Comparison of ENCODE assay signal across 26 cellular contexts in genomic region chrX:97787311-97787710, GRCh38.
"Had no signal": no experiment of that assay in that cellular context is flagged by ENCODE, and none has a peak within 500 bp of the region (broad histone marks: within the 10 kb centered on the region; RNA-seq: fewer than 3 reads in every experiment).

No MANE protein-coding gene starts in this region.

- H3K36me3 Mint-ChIP-seq: naive thymus-derived CD8-positive, alpha-beta T cell; stimulated activated naive B cell treated with anti-CD40 and anti-IgM and Interleukin-4, amounts not matched to agents 10 μg/mL and 1 μg/mL and 100 μg/mL, for 72 hours had no signal

- H3K4me1 Mint-ChIP-seq: naive thymus-derived CD8-positive, alpha-beta T cell; nephron; stimulated activated naive B cell treated with anti-CD40 and anti-IgM and Interleukin-4, amounts not matched to agents 10 μg/mL and 1 μg/mL and 100 μg/mL, for 72 hours had no signal

- H3K4me3 Mint-ChIP-seq: naive thymus-derived CD8-positive, alpha-beta T cell; nephron; neural crest cell; stimulated activated naive B cell treated with anti-CD40 and anti-IgM and Interleukin-4, amounts not matched to agents 10 μg/mL and 1 μg/mL and 100 μg/mL, for 72 hours had no signal

- H3K27me3 Mint-ChIP-seq: naive thymus-derived CD8-positive, alpha-beta T cell; stimulated activated naive B cell treated with anti-CD40 and anti-IgM and Interleukin-4, amounts not matched to agents 10 μg/mL and 1 μg/mL and 100 μg/mL, for 72 hours had no signal

- DNase-seq: kidney glomerular epithelial cell; left cardiac atrium; left lung; lower lobe of right lung; mammary epithelial cell; mesenchymal stem cell; naive thymus-derived CD8-positive, alpha-beta T cell; nucleus accumbens; pancreas; posterior cingulate gyrus; retina; right cardiac atrium; stimulated activated CD4-positive, alpha-beta T cell treated with anti-CD3 and anti-CD28 coated beads, Interleukin-12 subunit alpha, Interleukin-12 subunit beta, amount 100 ng/mL, for 4 hours; stimulated activated CD4-positive, alpha-beta T cell treated with anti-CD3 and anti-CD28 coated beads, Interleukin-15, amount 100 ng/mL, for 24 hours; stimulated activated CD4-positive, alpha-beta T cell treated with anti-CD3 and anti-CD28 coated beads, Interleukin-2, amount 100 ng/mL, for 24 hours; stimulated activated CD4-positive, alpha-beta T cell treated with anti-CD3 and anti-CD28 coated beads, Interleukin-4, amount 100 ng/mL, for 1 hour; stimulated activated naive B cell treated with anti-CD40 and anti-IgM and Interleukin-4, amounts not matched to agents 10 μg/mL and 1 μg/mL and 100 μg/mL, for 72 hours; stimulated activated naive CD8-positive, alpha-beta T cell treated with anti-CD3 and anti-CD28 coated beads, Interleukin-15, Interleukin-2, amounts not matched to agents 100 U/mL and 50 U/mL, for 24 hours; stomach; testis; thyroid gland; transverse colon; upper lobe of left lung had no signal

- H3K27ac Mint-ChIP-seq: naive thymus-derived CD8-positive, alpha-beta T cell; nephron; stimulated activated naive B cell treated with anti-CD40 and anti-IgM and Interleukin-4, amounts not matched to agents 10 μg/mL and 1 μg/mL and 100 μg/mL, for 72 hours had no signal

- ATAC-seq: left cardiac atrium; left lung; lower lobe of right lung; naive thymus-derived CD8-positive, alpha-beta T cell; pancreas; right cardiac atrium; sciatic nerve; stimulated activated naive CD8-positive, alpha-beta T cell treated with anti-CD3 and anti-CD28 coated beads, Interleukin-15, Interleukin-2, amounts not matched to agents 100 U/mL and 50 U/mL, for 24 hours had no signal
